In the genomic region with DNA sequence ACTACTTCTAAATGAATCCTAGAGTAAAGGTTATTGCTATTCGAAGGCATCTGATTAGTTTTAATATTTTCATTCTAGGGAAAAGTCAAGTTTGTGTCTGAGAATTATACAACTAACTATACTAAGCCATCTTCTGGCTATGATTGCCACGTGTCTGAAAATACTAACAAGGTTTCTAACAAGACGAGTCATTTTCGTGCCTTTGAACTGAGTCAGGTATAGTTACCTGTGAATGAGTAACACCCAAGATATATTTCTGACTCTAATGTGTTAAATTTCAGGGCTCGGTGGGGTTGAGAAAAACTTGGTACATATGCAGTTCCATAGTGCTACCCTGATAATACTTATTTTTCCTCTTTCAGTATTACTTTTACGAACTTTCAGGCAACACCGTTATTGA, we compare ENCODE assay signal across 24 cellular contexts.
"Had no signal": no experiment of that assay in that cellular context is flagged by ENCODE, and none has a peak within 500 bp of the region (broad histone marks: within the 10 kb centered on the region; RNA-seq: fewer than 3 reads in every experiment).

No MANE protein-coding gene starts in this region.

- H3K4me1 Mint-ChIP-seq: WTC11 had no signal

- ATAC-seq: activated T-cell treated with anti-CD3 and anti-CD28 coated beads, Interleukin-2, amount 50 U/mL, for 72 hours; gastroesophageal sphincter; naive thymus-derived CD4-positive, alpha-beta T cell; pancreas; psoas muscle; T-helper 17 cell; WTC11 had no signal

- H3K27ac ChIP-seq: gastroesophageal sphincter, hepatocyte, pancreas, psoas muscle, right atrium auricular region, spleen, testis, transverse colon had no signal

- H3K27me3 ChIP-seq: gastroesophageal sphincter, hepatocyte, pancreas, right atrium auricular region, spleen, testis, transverse colon had no signal

- H3K4me3 Mint-ChIP-seq: activated T-cell treated with anti-CD3 and anti-CD28 coated beads, Interleukin-2, amount 50 U/mL, for 72 hours; memory B cell; naive thymus-derived CD4-positive, alpha-beta T cell; T-helper 17 cell; WTC11 had no signal

- H3K4me3 ChIP-seq: gastroesophageal sphincter, hepatocyte, pancreas, psoas muscle, right atrium auricular region, spleen, testis, transverse colon had no signal

- H3K4me1 ChIP-seq: gastroesophageal sphincter, pancreas, right atrium auricular region had no signal

- H3K27ac Mint-ChIP-seq: activated naive CD4-positive, alpha-beta T cell treated with anti-CD3 and anti-CD28 coated beads, Interleukin-2, amount 50 U/mL, for 72 hours; memory B cell; WTC11 had no signal

- H3K9me3 Mint-ChIP-seq: activated naive CD4-positive, alpha-beta T cell treated with anti-CD3 and anti-CD28 coated beads, Interleukin-2, amount 50 U/mL, for 72 hours; activated T-cell treated with anti-CD3 and anti-CD28 coated beads, Interleukin-2, amount 50 U/mL, for 72 hours; memory B cell; naive thymus-derived CD4-positive, alpha-beta T cell; WTC11 had no signal

- DNase-seq: activated CD4-positive, alpha-beta T cell treated with anti-CD3 and anti-CD28 coated beads, Interleukin-2, amount 50 U/mL, for 4 hours; activated naive CD4-positive, alpha-beta T cell; activated T-cell treated with anti-CD3 and anti-CD28 coated beads for 4 hours; activated T-cell treated with anti-CD3 and anti-CD28 coated beads, Interleukin-2, amount 50 U/mL, for 72 hours; dermis blood vessel endothelial cell; effector CD4-positive, alpha-beta T cell; erythroblast; islet precursor cell; midbrain; naive thymus-derived CD4-positive, alpha-beta T cell; nucleus accumbens; pancreas; psoas muscle; spleen; stimulated activated naive CD4-positive, alpha-beta T cell; T-helper 17 cell; testis; transverse colon had no signal

- H3K9me3 ChIP-seq: gastroesophageal sphincter, pancreas, psoas muscle, right atrium auricular region, spleen, testis, transverse colon had no signal

- H3K27me3 Mint-ChIP-seq: memory B cell; naive thymus-derived CD4-positive, alpha-beta T cell; T-helper 17 cell had no signal
